Comparison of ENCODE assay signal across 9 cellular contexts in genomic region chr1:8660455-8660854, GRCh38.
A peak's percentile ranks its signal among the peaks of the same experiment; 100 is the strongest.
DNase-seq lines count a peak whose midpoint lies in the region; ATAC-seq and FAIRE-seq lines count a peak whose summit lies in the region.
"Had no signal": no experiment of that assay in that cellular context is flagged by ENCODE, and none has a peak within 500 bp of the region (broad histone marks: within the 10 kb centered on the region; RNA-seq: fewer than 3 reads in every experiment).

No MANE protein-coding gene starts in this region.

- H3K27ac ChIP-seq in cingulate gyrus (ENCODE audit: low read depth, low read length) (peak overlapping the region; percentile 82), small intestine (ENCODE audit: low read depth in 1 of 2, low read length in 1 of 2) (peak overlapping the region in 1 of 2 donors; percentile 1)

- no peaks in the 10 kb centered on the region for H3K9me3 ChIP-seq in small intestine (ENCODE audit: control insufficient read depth, low read depth)

- FAIRE-seq in small intestine (lab: Jason Lieb, UNC), result no peak

- DNase-seq in NOMO-1 treated with DMSO at 0.1 percent for 48 hours (lab: John Stamatoyannopoulos, UW; ENCODE audit: unreplicated experiment) (peak; percentile 29), NOMO-1 treated with dmso at 0.1 percent for 144 hours (lab: John Stamatoyannopoulos, UW; ENCODE audit: unreplicated experiment) (no peak), memory B cell (ENCODE audit: low spot score in 2 of 2) (no peak), small intestine (no peak)
- no peak for DNase-seq in stimulated activated CD4-positive, alpha-beta T cell treated with anti-CD3 and anti-CD28 coated beads, Interleukin-2, amount 100 ng/mL, for 48 hours
- DNase-seq in stimulated activated CD4-positive, alpha-beta T cell treated with anti-CD3 and anti-CD28 coated beads, Interleukin-4, amount 100 ng/mL, for 1 hour, result no peak

- H3K27me3 ChIP-seq in small intestine (ENCODE audit: control insufficient read depth in 2 of 2, insufficient read depth in 2 of 2, low read length in 2 of 2), result no peaks in the 10 kb centered on the region

- WGBS in small intestine, 3 donors, result 47 to 76% (median 75%) methylated on average over 5 of the region's 5 CpGs

- H3K27me3 Mint-ChIP-seq in memory B cell, result no peaks in the 10 kb centered on the region

- ATAC-seq in memory B cell (ENCODE audit: low read depth) (peak; percentile 25), GM21723 (IDR thresholded peaks at IDR 0.05; ENCODE audit: unreplicated experiment) (no peak)

- no peaks in the 10 kb centered on the region for H3K9me3 Mint-ChIP-seq in memory B cell
- H3K9me3 Mint-ChIP-seq: neural crest cell had no signal

- H3K27ac Mint-ChIP-seq in memory B cell, result no peak overlapping the region

- no peak overlapping the region for H3K4me3 ChIP-seq in small intestine (ENCODE audit: low read depth in 1 of 2, low read length in 2 of 2)

- peaks cover 22% of the 10 kb centered on the region for H3K4me1 Mint-ChIP-seq in memory B cell

- no peaks in the 10 kb centered on the region for H3K36me3 ChIP-seq in small intestine (ENCODE audit: control insufficient read depth in 2 of 2, insufficient read depth in 2 of 2, low read length in 2 of 2)

- no peak overlapping the region for H3K4me3 Mint-ChIP-seq in memory B cell
- H3K4me3 Mint-ChIP-seq: neural crest cell had no signal

- H3K36me3 Mint-ChIP-seq in memory B cell, result peaks cover 9% of the 10 kb centered on the region

- peaks cover 10 to 43% of the 10 kb centered on the region in 2 donors for H3K4me1 ChIP-seq in small intestine (ENCODE audit: control insufficient read depth in 2 of 2, insufficient read depth in 1 of 2, low read depth in 1 of 2, low read length in 1 of 2)
